ENCODE assay signal across 11 cellular contexts in the genomic region with DNA sequence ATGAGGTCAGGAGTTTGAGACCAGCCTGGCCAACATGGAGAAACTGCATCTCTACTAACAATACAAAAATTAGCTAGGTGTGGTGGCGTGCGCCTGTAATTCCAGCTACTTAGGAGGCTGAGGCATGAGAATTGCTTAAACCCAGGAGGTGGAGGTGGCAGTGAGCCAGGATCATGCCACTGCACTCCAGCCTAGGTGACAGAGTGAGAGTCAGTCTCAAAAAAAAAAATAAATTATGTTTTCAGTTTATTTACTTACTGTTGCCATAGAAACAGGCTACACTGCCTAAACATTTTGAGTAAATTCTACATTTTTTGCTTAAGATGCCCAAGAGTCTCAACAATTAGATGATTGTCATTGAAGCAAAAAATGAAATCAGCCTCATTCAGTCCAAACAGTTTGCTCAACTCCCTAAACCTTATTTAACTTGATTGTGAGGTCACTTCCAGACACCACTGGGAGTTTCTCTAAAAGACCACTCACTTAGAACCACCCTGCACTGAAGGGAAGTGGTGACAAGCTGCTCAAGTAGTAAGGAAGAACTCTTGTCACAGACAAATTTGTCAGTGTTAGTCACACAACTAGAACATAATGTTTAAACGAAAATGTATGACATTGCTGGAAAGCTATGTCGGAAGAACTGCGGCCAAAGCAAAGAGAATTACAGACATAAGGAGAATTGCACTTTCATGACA. TPM values are rescaled to one million over a fixed set of nuclear protein-coding genes. Genes with fewer than 3 reads are reported as not detected.
DNase-seq lines count a peak whose midpoint lies in the region; ATAC-seq, FAIRE-seq and TF ChIP-seq lines count a peak whose summit lies in the region.
"Had no signal": no experiment of that assay in that cellular context is flagged by ENCODE, and none has a peak within 500 bp of the region (broad histone marks: within the 10 kb centered on the region; RNA-seq: fewer than 3 reads in every experiment).

No MANE protein-coding gene starts in this region.

- no peak for TF ChIP-seq CTCF in CD8-positive, alpha-beta T cell (IDR thresholded peaks at IDR 0.05)
- TF ChIP-seq CTCF in natural killer cell (IDR thresholded peaks at IDR 0.05) = no peak

- DNase-seq in CD8-positive, alpha-beta T cell = no peak
- DNase-seq in MV-4-11 (lab: John Stamatoyannopoulos, UW) (peak; percentile 67), fibroblast of gingiva (ENCODE audit: low read depth) (peak; percentile 73), natural killer cell (no peak), small intestine (no peak), erythroblast (lab: John Stamatoyannopoulos, UW) (no peak), NCI-H1930 (lab: John Stamatoyannopoulos, UW) (no peak), inferior parietal cortex (ENCODE audit: extremely low spot score) (no peak)
- DNase-seq: NCI-H1105 had no signal

- POLR2A ChIA-PET in CD8-positive, alpha-beta T cell (lab: Charles Lee) = no interaction called here

- no peak overlapping the region for H3K27ac ChIP-seq in CD8-positive, alpha-beta T cell (ENCODE audit: low read depth, low read length)
- peak overlapping the region in 1 of 2 donors; percentile 38 for H3K27ac ChIP-seq in small intestine (ENCODE audit: low read depth in 1 of 2, low read length in 1 of 2)
- H3K27ac ChIP-seq: SK-N-MC had no signal

- no peaks in the 10 kb centered on the region for H3K4me1 ChIP-seq in CD8-positive, alpha-beta T cell (ENCODE audit: insufficient read depth, low read length)
- H3K4me1 ChIP-seq in small intestine (ENCODE audit: control insufficient read depth in 2 of 2, insufficient read depth in 1 of 2, low read depth in 1 of 2, low read length in 1 of 2) = no peaks in the 10 kb centered on the region

- 63 to 85% (median 81%) methylated on average over 5 of the region's 5 CpGs for WGBS in small intestine, 3 donors

- intact Hi-C loops in CD8-positive, alpha-beta T cell (cut with DNase I, micrococcal nuclease) = no loop called here
- intact Hi-C loops in natural killer cell (cut with micrococcal nuclease) = no loop called here

- no peak for TF ChIP-seq POLR2A in erythroblast (IDR thresholded peaks at IDR 0.05; ENCODE audit: low read length)

- H3K36me3 ChIP-seq in CD8-positive, alpha-beta T cell (ENCODE audit: insufficient read depth, low read length) = no peaks in the 10 kb centered on the region
- H3K36me3 ChIP-seq in small intestine (ENCODE audit: control insufficient read depth in 2 of 2, insufficient read depth in 2 of 2, low read length in 2 of 2) = no peaks in the 10 kb centered on the region

- peak; percentile 71 for ATAC-seq in CD8-positive, alpha-beta T cell
- peak; percentile 55 to 79 (median 72) for ATAC-seq in natural killer cell
- ATAC-seq: HCT116 had no signal

- no peaks in the 10 kb centered on the region for H3K9me3 ChIP-seq in CD8-positive, alpha-beta T cell (ENCODE audit: low read length)
- H3K9me3 ChIP-seq in small intestine (ENCODE audit: control insufficient read depth, low read depth) = no peaks in the 10 kb centered on the region

- H3K27me3 Mint-ChIP-seq in CD8-positive, alpha-beta T cell (ENCODE audit: low read depth) = no peaks in the 10 kb centered on the region
- no peaks in the 10 kb centered on the region for H3K27me3 Mint-ChIP-seq in natural killer cell (ENCODE audit: low read depth in 2 of 2)

- peaks cover 2% of the 10 kb centered on the region for H3K9me3 Mint-ChIP-seq in CD8-positive, alpha-beta T cell
- no peaks in the 10 kb centered on the region for H3K9me3 Mint-ChIP-seq in natural killer cell

- H3K36me3 Mint-ChIP-seq in CD8-positive, alpha-beta T cell = no peaks in the 10 kb centered on the region
- H3K36me3 Mint-ChIP-seq in natural killer cell = no peaks in the 10 kb centered on the region

- H3K4me3 ChIP-seq in CD8-positive, alpha-beta T cell (ENCODE audit: low read depth, low read length) = no peak overlapping the region
- no peak overlapping the region for H3K4me3 ChIP-seq in small intestine (ENCODE audit: low read depth in 1 of 2, low read length in 2 of 2)
- H3K4me3 ChIP-seq: SK-N-MC had no signal

- H3K27me3 ChIP-seq in CD8-positive, alpha-beta T cell (ENCODE audit: insufficient read depth, low read length) = no peaks in the 10 kb centered on the region
- H3K27me3 ChIP-seq in small intestine (ENCODE audit: control insufficient read depth in 2 of 2, insufficient read depth in 2 of 2, low read length in 2 of 2) = no peaks in the 10 kb centered on the region

- peaks cover 13% of the 10 kb centered on the region for H3K4me1 Mint-ChIP-seq in CD8-positive, alpha-beta T cell (ENCODE audit: low read depth)
- peaks cover 13 to 26% of the 10 kb centered on the region in 2 donors for H3K4me1 Mint-ChIP-seq in natural killer cell

- FAIRE-seq in small intestine (lab: Jason Lieb, UNC) = no peak

- CTCF ChIA-PET in CD8-positive, alpha-beta T cell (lab: Charles Lee) = no interaction called here

- H3K27ac Mint-ChIP-seq in CD8-positive, alpha-beta T cell = no peak overlapping the region
- H3K27ac Mint-ChIP-seq in natural killer cell = peak overlapping the region in 1 of 2 donors; percentile 27

- no peak overlapping the region for H3K4me3 Mint-ChIP-seq in CD8-positive, alpha-beta T cell
- no peak overlapping the region for H3K4me3 Mint-ChIP-seq in natural killer cell

RNA-seq across cellular contexts. Expression of gene GNPNAT1, which starts 9.8 kb away (rescaled TPM):
- 1 to 10 TPM; 5.6 to 7.5 TPM for total RNA-seq in CD8-positive, alpha-beta T cell
- total RNA-seq in natural killer cell = 1 to 10 TPM; 5.6 to 7.5 (median 7.0) TPM
- 10 to 100 TPM; 13.5 to 43.4 (median 16.1) TPM for polyA plus RNA-seq in small intestine

Comparison
In these comparisons a context has a peak if more than half of its experiments do, and no peak if none do; other contexts are left out.
1. DNase-seq: peak in MV-4-11 (single experiment) and fibroblast of gingiva (single experiment); none in CD8-positive, alpha-beta T cell (0 of 7), natural killer cell (single experiment), small intestine (single experiment), erythroblast (0 of 2), NCI-H1930 (0 of 2) and inferior parietal cortex (single experiment).